17 cellular contexts compared by ENCODE assay signal in genomic region chr3:86251781-86252180, GRCh38.
"Had no signal": no experiment of that assay in that cellular context is flagged by ENCODE, and none has a peak within 500 bp of the region (broad histone marks: within the 10 kb centered on the region; RNA-seq: fewer than 3 reads in every experiment).

No MANE protein-coding gene starts in this region.

- DNase-seq: islet precursor cell; left ventricle myocardium inferior; mesendoderm; midbrain; mucosa of descending colon; naive thymus-derived CD4-positive, alpha-beta T cell; nucleus accumbens; pancreas; posterior cingulate gyrus; retina; right cardiac atrium; stimulated activated CD4-positive, alpha-beta T cell treated with anti-CD3 and anti-CD28 coated beads, Interleukin-4, amount 100 ng/mL, for 24 hours; stimulated activated naive CD4-positive, alpha-beta T cell; tibial artery; trophoblast cell; upper lobe of right lung had no signal

- FAIRE-seq: pancreas, urothelium cell line had no signal
